1 cellular context compared by ENCODE assay signal in the genomic region with DNA sequence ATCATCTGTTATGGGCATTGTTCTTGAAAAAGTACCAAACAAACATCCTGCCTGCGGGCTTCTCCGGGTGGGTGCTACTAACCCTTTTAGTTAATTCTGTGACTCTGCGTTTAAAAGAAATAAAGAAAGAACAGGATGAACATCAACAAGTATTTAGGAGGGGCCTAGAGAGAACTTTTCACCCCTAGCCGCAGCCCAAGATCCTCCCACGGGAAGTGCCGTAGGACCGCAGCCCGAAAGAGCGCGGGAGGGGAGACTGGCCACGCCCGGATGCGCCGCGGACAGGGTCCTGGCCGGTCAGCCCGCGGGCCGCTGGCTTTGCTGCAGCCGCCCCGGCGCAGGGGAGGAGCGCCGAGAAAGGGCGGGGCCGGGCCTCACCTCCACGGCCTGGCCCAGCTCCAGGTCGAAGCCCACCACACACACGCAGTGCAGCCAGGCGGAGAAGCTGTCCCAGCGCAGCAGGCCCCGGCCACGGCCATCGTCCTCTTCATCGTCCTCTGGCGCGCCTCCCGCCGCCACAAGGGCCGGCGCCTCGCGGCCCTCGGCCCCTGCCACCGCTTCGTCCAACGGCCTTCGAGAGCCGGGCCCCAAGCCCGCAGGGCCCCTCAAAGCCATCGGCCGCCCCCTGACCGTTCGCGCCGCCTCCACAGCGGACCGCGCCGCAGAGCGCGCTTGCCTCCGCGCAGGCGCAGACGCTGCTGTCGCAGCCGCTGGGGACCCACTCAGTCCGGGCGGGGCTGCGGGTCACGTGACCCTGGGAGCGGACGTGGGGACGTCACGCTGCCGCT.
A peak's percentile ranks its signal among the peaks of the same experiment; 100 is the strongest.
TF ChIP-seq lines count a peak whose summit lies in the region.

DENND6A (minus strand) TSS at position 674 of the 788 bp plus-strand sequence; CDS start at position 615, 59 bp downstream.

TF ChIP-seq in A549, 52 proteins besides CTCF, POLR2A, EP300 and RAD21 (continued from another document):
- peak; percentile 95 for TF ChIP-seq PHF8 (IDR thresholded peaks at IDR 0.05; ENCODE audit: borderline replicate concordance, low read depth)
- TF ChIP-seq MAFK (IDR thresholded peaks at IDR 0.05; ENCODE audit: partially characterized antibody) = no peak
- TF ChIP-seq FOSL2 (IDR thresholded peaks at IDR 0.05) = no peak
- TF ChIP-seq FOSL2 (CRISPR knock-in tag; IDR thresholded peaks at IDR 0.05) = peak; percentile 34
- no peak for TF ChIP-seq ESRRA (IDR thresholded peaks at IDR 0.05; ENCODE audit: borderline replicate concordance, low read length)
- peak; percentile 44 to 87; a peak in 4 of 5 replicates for TF ChIP-seq JUN (IDR thresholded peaks at IDR 0.05)
- TF ChIP-seq EHF (CRISPR knock-in tag; IDR thresholded peaks at IDR 0.05) = no peak
- TF ChIP-seq TP53 (CRISPR knock-in tag; IDR thresholded peaks at IDR 0.05) = no peak
- TF ChIP-seq HOXA7 (CRISPR knock-in tag; IDR thresholded peaks at IDR 0.05) = no peak
